Comparison of ENCODE assay signal across 8 cellular contexts in genomic region chr2:109128048-109128465, GRCh38. TPM values are rescaled to one million over a fixed set of nuclear protein-coding genes. Genes with fewer than 3 reads are reported as not detected.
A peak's percentile ranks its signal among the peaks of the same experiment; 100 is the strongest.
DNase-seq lines count a peak whose midpoint lies in the region; ATAC-seq and TF ChIP-seq lines count a peak whose summit lies in the region.

No MANE protein-coding gene starts in this region.

- no peak overlapping the region for H3K4me3 ChIP-seq in GM12875 (ENCODE audit: low read depth, low read length)
- H3K4me3 ChIP-seq in Peyer's patch, result peak overlapping the region; percentile 29 to 58 (median 56)
- peak overlapping the region; percentile 86 for H3K4me3 ChIP-seq in fibroblast of the aortic adventitia (ENCODE audit: low read depth, low read length)

- H3K27me3 Mint-ChIP-seq in IgD-negative memory B cell, result peaks cover 36% of the 10 kb centered on the region
- H3K27me3 Mint-ChIP-seq in naive thymus-derived CD8-positive, alpha-beta T cell, result peaks cover 0 to 18% (median 0%) of the 10 kb centered on the region in 5 donors
- peaks cover 69% of the 10 kb centered on the region for H3K27me3 Mint-ChIP-seq in stimulated activated memory B cell treated with anti-CD40 and anti-IgM and Interleukin-4, amounts not matched to agents 10 μg/mL and 1 μg/mL and 100 μg/mL, for 72 hours

- peaks cover 2% of the 10 kb centered on the region for H3K36me3 Mint-ChIP-seq in IgD-negative memory B cell
- H3K36me3 Mint-ChIP-seq in naive thymus-derived CD8-positive, alpha-beta T cell, result no peaks in the 10 kb centered on the region
- peaks cover 5% of the 10 kb centered on the region for H3K36me3 Mint-ChIP-seq in stimulated activated memory B cell treated with anti-CD40 and anti-IgM and Interleukin-4, amounts not matched to agents 10 μg/mL and 1 μg/mL and 100 μg/mL, for 72 hours

- H3K27ac ChIP-seq in Peyer's patch, result peak overlapping the region; percentile 28 to 78 (median 74)

- no peak for TF ChIP-seq POLR2A in Peyer's patch (IDR thresholded peaks at IDR 0.05)

- H3K4me1 ChIP-seq in Peyer's patch, result peaks cover 0 to 18% (median 7%) of the 10 kb centered on the region in 4 donors

- POLR2A ChIA-PET in naive thymus-derived CD8-positive, alpha-beta T cell (lab: Charles Lee), result interaction anchor here (1.4 to 4.1 kb wide), 5 partner anchors 25 to 383 kb away, joined by 4 to 46 read pairs (median 7); no protein-coding TSS in a partner anchor

- no peak overlapping the region for H3K27ac Mint-ChIP-seq in IgD-negative memory B cell
- peak overlapping the region; percentile 28 to 93 (median 82) for H3K27ac Mint-ChIP-seq in naive thymus-derived CD8-positive, alpha-beta T cell
- H3K27ac Mint-ChIP-seq in stimulated activated memory B cell treated with anti-CD40 and anti-IgM and Interleukin-4, amounts not matched to agents 10 μg/mL and 1 μg/mL and 100 μg/mL, for 72 hours, result no peak overlapping the region

- DNase-seq in Peyer's patch (peak; percentile 51 to 78 (median 73)), fibroblast of the aortic adventitia (ENCODE audit: low read depth) (peak; percentile 91)
- DNase-seq in activated T-helper 9 cell treated with anti-CD3 and anti-CD28 coated beads, Interleukin-2, amount 50 U/mL, for 16 hours (ENCODE audit: low read depth), result peak; percentile 31
- DNase-seq in naive thymus-derived CD8-positive, alpha-beta T cell, result peak; percentile 48 to 81 (median 66)

- no peaks in the 10 kb centered on the region for H3K36me3 ChIP-seq in Peyer's patch

- peak overlapping the region; percentile 40 to 82 (median 61) for H3K4me3 Mint-ChIP-seq in IgD-negative memory B cell
- H3K4me3 Mint-ChIP-seq in naive thymus-derived CD8-positive, alpha-beta T cell, result peak overlapping the region; percentile 78 to 97 (median 85)
- peak overlapping the region; percentile 65 for H3K4me3 Mint-ChIP-seq in stimulated activated memory B cell treated with anti-CD40 and anti-IgM and Interleukin-4, amounts not matched to agents 10 μg/mL and 1 μg/mL and 100 μg/mL, for 72 hours

- H3K9me3 Mint-ChIP-seq in IgD-negative memory B cell, result no peaks in the 10 kb centered on the region
- no peaks in the 10 kb centered on the region for H3K9me3 Mint-ChIP-seq in naive thymus-derived CD8-positive, alpha-beta T cell
- no peaks in the 10 kb centered on the region for H3K9me3 Mint-ChIP-seq in stimulated activated memory B cell treated with anti-CD40 and anti-IgM and Interleukin-4, amounts not matched to agents 10 μg/mL and 1 μg/mL and 100 μg/mL, for 72 hours

- ATAC-seq in naive thymus-derived CD8-positive, alpha-beta T cell, result peak; percentile 56 to 63
- peak; percentile 29 for ATAC-seq in stimulated activated memory B cell treated with anti-CD40 and anti-IgM and Interleukin-4, amounts not matched to agents 10 μg/mL and 1 μg/mL and 100 μg/mL, for 72 hours
- ATAC-seq in HG02938 (IDR thresholded peaks at IDR 0.05; ENCODE audit: unreplicated experiment), result no peak

- TF ChIP-seq CTCF in GM12875 (IDR thresholded peaks at IDR 0.05; ENCODE audit: borderline replicate concordance, insufficient read depth, low read depth, low read length) (peak; percentile 83), Peyer's patch (IDR thresholded peaks at IDR 0.05) (peak; percentile 48 to 77 (median 68)), fibroblast of the aortic adventitia (IDR thresholded peaks at IDR 0.05; ENCODE audit: insufficient read depth, low read length) (peak; percentile 82)

- no peaks in the 10 kb centered on the region for H3K9me3 ChIP-seq in Peyer's patch

- H3K4me1 Mint-ChIP-seq in IgD-negative memory B cell, result peaks cover 0 to 9% (median 0%) of the 10 kb centered on the region in 3 donors
- peaks cover 29 to 52% (median 47%) of the 10 kb centered on the region in 4 donors for H3K4me1 Mint-ChIP-seq in naive thymus-derived CD8-positive, alpha-beta T cell
- H3K4me1 Mint-ChIP-seq in stimulated activated memory B cell treated with anti-CD40 and anti-IgM and Interleukin-4, amounts not matched to agents 10 μg/mL and 1 μg/mL and 100 μg/mL, for 72 hours, result peaks cover 21% of the 10 kb centered on the region

- peaks cover 0 to 4% of the 10 kb centered on the region in 2 donors for H3K27me3 ChIP-seq in Peyer's patch

RNA-seq across cellular contexts. Expression of gene SH3RF3, which starts 0.9 kb away (rescaled TPM):
- polyA plus RNA-seq in IgD-negative memory B cell, result not detected
- total RNA-seq in Peyer's patch, result 1 to 10 TPM; 1.1 to 5.0 (median 3.3) TPM
- total RNA-seq in fibroblast of the aortic adventitia (ENCODE audit: low replicate concordance), result 2.1 and 8.4 TPM in 2 replicates
- total RNA-seq in naive thymus-derived CD8-positive, alpha-beta T cell, result 10 to 100 TPM; 14.9 to 15.1 TPM
- 1 to 10 TPM in 2 of 3 donors, under 1 TPM in 1; 0.39 to 4.4 (median 1.4) TPM for polyA plus RNA-seq in naive thymus-derived CD8-positive, alpha-beta T cell

Comparison
In these comparisons a context has a peak if more than half of its experiments do, and no peak if none do; other contexts are left out.
1. H3K27ac Mint-ChIP-seq: peak in naive thymus-derived CD8-positive, alpha-beta T cell (10 of 10); none in IgD-negative memory B cell (0 of 3) and stimulated activated memory B cell treated with anti-CD40 and anti-IgM and Interleukin-4, amounts not matched to agents 10 μg/mL and 1 μg/mL and 100 μg/mL, for 72 hours (single experiment).
2. DNase-seq: peak in every context shown above with its lines; median percentile 91 in fibroblast of the aortic adventitia; 73 in Peyer's patch; 66 in naive thymus-derived CD8-positive, alpha-beta T cell; 31 in activated T-helper 9 cell treated with anti-CD3 and anti-CD28 coated beads, Interleukin-2, amount 50 U/mL, for 16 hours.
3. Peak in every context shown above with its lines, with median percentiles within 50 percentile points of each other: CTCF ChIP-seq and H3K4me3 Mint-ChIP-seq.